Comparison of ENCODE assay signal across 18 cellular contexts in genomic region chr17:37708616-37709212, GRCh38. TPM values are rescaled to one million over a fixed set of nuclear protein-coding genes. Genes with fewer than 3 reads are reported as not detected.
DNase-seq lines count a peak whose midpoint lies in the region; ATAC-seq and TF ChIP-seq lines count a peak whose summit lies in the region.
"Had no signal": no experiment of that assay in that cellular context is flagged by ENCODE, and none has a peak within 500 bp of the region (broad histone marks: within the 10 kb centered on the region; RNA-seq: fewer than 3 reads in every experiment).

No MANE protein-coding gene starts in this region.

- H3K27ac ChIP-seq in BLaER1 (no peak overlapping the region), mesenchymal stem cell (ENCODE audit: low read length, poor library complexity, severe bottlenecking) (peak overlapping the region; percentile 70)
- no peak overlapping the region for H3K27ac ChIP-seq in CD4-positive, alpha-beta T cell (ENCODE audit: low read depth, low read length)
- H3K27ac ChIP-seq: adrenal gland, KMS-11 had no signal

- POLR2A ChIA-PET in CD4-positive, alpha-beta T cell (lab: Charles Lee): no interaction called here

- peaks cover 5% of the 10 kb centered on the region for H3K9me3 Mint-ChIP-seq in chondrocyte (ENCODE audit: low read depth)
- no peaks in the 10 kb centered on the region for H3K9me3 Mint-ChIP-seq in CD4-positive, alpha-beta T cell
- H3K9me3 Mint-ChIP-seq: H9; T-helper 2 cell treated with Interferon-gamma antibody and Interleukin-4, amounts not matched to agents 5 μg/mL and 100 μg/mL, for 36 hours had no signal

- H2BK15ac ChIP-seq in mesenchymal stem cell (ENCODE audit: low read depth, poor library complexity, severe bottlenecking): no peak overlapping the region

- H3K18ac ChIP-seq in mesenchymal stem cell (ENCODE audit: low read depth in 1 of 2, low read length in 2 of 2): no peak overlapping the region

- no peak overlapping the region for H3K4me3 Mint-ChIP-seq in chondrocyte (ENCODE audit: unreplicated experiment)
- no peak overlapping the region for H3K4me3 Mint-ChIP-seq in CD4-positive, alpha-beta T cell
- H3K4me3 Mint-ChIP-seq: H9; T-helper 2 cell treated with Interferon-gamma antibody and Interleukin-4, amounts not matched to agents 5 μg/mL and 100 μg/mL, for 36 hours had no signal

- DNase-seq in HT-29 (ENCODE audit: low spot score): peak; percentile 100
- DNase-seq in chondrocyte (ENCODE audit: low spot score): no peak
- peak; percentile 19 for DNase-seq in mesenchymal stem cell
- no peak for DNase-seq in CD4-positive, alpha-beta T cell
- no peak for DNase-seq in SIG-M5 treated with dmso at 0.1 percent for 504 hours (lab: John Stamatoyannopoulos, UW; ENCODE audit: unreplicated experiment)
- no peak for DNase-seq in left ventricle myocardium superior
- DNase-seq: activated CD8-positive, alpha-beta memory T cell treated with anti-CD3 and anti-CD28 coated beads, Interleukin-2, amount 50 U/mL, for 48 hours; adrenal gland; C1 segment of cervical spinal cord; H9; NCI-H2081 treated with DMSO at 0.1 percent for 48 hours; OCI-M1 had no signal

- no peak overlapping the region for H3K9ac ChIP-seq in BLaER1
- H3K9ac ChIP-seq in mesenchymal stem cell (ENCODE audit: low read length): no peak overlapping the region
- H3K9ac ChIP-seq: KMS-11 had no signal

- no peak overlapping the region for H2AK5ac ChIP-seq in mesenchymal stem cell (ENCODE audit: low read length, severe bottlenecking)

- H3K27me3 Mint-ChIP-seq in chondrocyte (ENCODE audit: low read depth): no peaks in the 10 kb centered on the region
- H3K27me3 Mint-ChIP-seq in CD4-positive, alpha-beta T cell: peaks cover 61% of the 10 kb centered on the region

- H3K4me2 ChIP-seq in BLaER1: peak overlapping the region; percentile 26
- no peak overlapping the region for H3K4me2 ChIP-seq in mesenchymal stem cell (ENCODE audit: low read length, poor library complexity, severe bottlenecking)
- H3K4me2 ChIP-seq: KMS-11, smooth muscle cell had no signal

- H3K27me3 ChIP-seq in BLaER1 (no peaks in the 10 kb centered on the region), mesenchymal stem cell (ENCODE audit: control insufficient read depth in 1 of 2, insufficient read depth in 1 of 2, low read length in 2 of 2) (peaks cover 0 to 88% of the 10 kb centered on the region in 2 experiments)
- H3K27me3 ChIP-seq in CD4-positive, alpha-beta T cell (ENCODE audit: control insufficient read depth, insufficient read depth, low read length): peaks cover 20% of the 10 kb centered on the region

- intact Hi-C loops in CD4-positive, alpha-beta T cell (cut with DNase I, micrococcal nuclease): no loop called here
- intact Hi-C loops in left ventricle myocardium superior (cut with micrococcal nuclease): no loop called here

- peak overlapping the region; percentile 29 for H3K27ac Mint-ChIP-seq in chondrocyte (ENCODE audit: unreplicated experiment)
- no peak overlapping the region for H3K27ac Mint-ChIP-seq in CD4-positive, alpha-beta T cell
- H3K27ac Mint-ChIP-seq: T-helper 2 cell treated with Interferon-gamma antibody and Interleukin-4, amounts not matched to agents 5 μg/mL and 100 μg/mL, for 36 hours had no signal

- no peak overlapping the region for H2AFZ ChIP-seq in mesenchymal stem cell (ENCODE audit: low read depth, low read length)

- TF ChIP-seq CTCF in chondrocyte (IDR thresholded peaks at IDR 0.05): no peak
- TF ChIP-seq CTCF in CD4-positive, alpha-beta T cell (IDR thresholded peaks at IDR 0.05): no peak

- H3K4me1 Mint-ChIP-seq in chondrocyte (ENCODE audit: low read depth): peaks cover 24% of the 10 kb centered on the region
- no peaks in the 10 kb centered on the region for H3K4me1 Mint-ChIP-seq in CD4-positive, alpha-beta T cell (ENCODE audit: low read depth)

- H4K91ac ChIP-seq in mesenchymal stem cell (ENCODE audit: low read length): no peak overlapping the region

- H3K14ac ChIP-seq in mesenchymal stem cell (ENCODE audit: low read length in 2 of 2): no peak overlapping the region

- CTCF ChIA-PET in CD4-positive, alpha-beta T cell (lab: Charles Lee): no interaction called here

- peaks cover 4% of the 10 kb centered on the region for H3K36me3 Mint-ChIP-seq in chondrocyte (ENCODE audit: low read depth)
- no peaks in the 10 kb centered on the region for H3K36me3 Mint-ChIP-seq in CD4-positive, alpha-beta T cell (ENCODE audit: low read depth)

- ATAC-seq in CD4-positive, alpha-beta T cell (ENCODE audit: poor library complexity): no peak
- ATAC-seq in left ventricle myocardium superior (no peak), GM19328 (IDR thresholded peaks at IDR 0.05; ENCODE audit: unreplicated experiment) (no peak)

- H3K79me1 ChIP-seq in mesenchymal stem cell (replicated peaks; ENCODE audit: low read length, poor library complexity, severe bottlenecking): peaks cover 3% of the 10 kb centered on the region

- H2BK5ac ChIP-seq in mesenchymal stem cell (ENCODE audit: low read depth, low read length, poor library complexity, severe bottlenecking): no peak overlapping the region

- H3K4me1 ChIP-seq in BLaER1: peaks cover 32% of the 10 kb centered on the region
- peaks cover 32% of the 10 kb centered on the region for H3K4me1 ChIP-seq in mesenchymal stem cell (ENCODE audit: control insufficient read depth, insufficient read depth, low read depth, low read length)
- H3K4me1 ChIP-seq: adrenal gland had no signal

- H3K36me3 ChIP-seq in BLaER1 (no peaks in the 10 kb centered on the region), mesenchymal stem cell (ENCODE audit: control insufficient read depth in 1 of 2, insufficient read depth in 2 of 2, low read depth in 1 of 2, low read length in 2 of 2) (peaks cover 0 to 56% of the 10 kb centered on the region in 2 experiments)
- H3K36me3 ChIP-seq: adrenal gland had no signal

- H4K8ac ChIP-seq in mesenchymal stem cell (ENCODE audit: low read length): no peak overlapping the region

- no peak overlapping the region for H2BK120ac ChIP-seq in mesenchymal stem cell (ENCODE audit: low read depth, low read length)

- H3K9me3 ChIP-seq in BLaER1 (no peaks in the 10 kb centered on the region), mesenchymal stem cell (ENCODE audit: control insufficient read depth, low read length) (no peaks in the 10 kb centered on the region)
- no peaks in the 10 kb centered on the region for H3K9me3 ChIP-seq in CD4-positive, alpha-beta T cell (ENCODE audit: control insufficient read depth, low read length)
- H3K9me3 ChIP-seq: adrenal gland had no signal

- H2BK12ac ChIP-seq in mesenchymal stem cell (ENCODE audit: low read length in 2 of 2): no peak overlapping the region

- no peak overlapping the region for H3K23ac ChIP-seq in mesenchymal stem cell (ENCODE audit: low read length in 2 of 2)

- H3K4me3 ChIP-seq in BLaER1 (no peak overlapping the region), mesenchymal stem cell (ENCODE audit: insufficient read depth in 1 of 2, low read depth in 1 of 2, low read length in 2 of 2) (no peak overlapping the region)
- H3K4me3 ChIP-seq: adrenal gland, smooth muscle cell had no signal

- no peak overlapping the region for H3K4ac ChIP-seq in mesenchymal stem cell (ENCODE audit: low read depth in 1 of 2, low read length in 2 of 2)

- no peaks in the 10 kb centered on the region for H4K20me1 ChIP-seq in BLaER1

- 62% methylated on average over 7 of the region's 8 CpGs for WGBS in mesenchymal stem cell

RNA-seq across cellular contexts. Expression of gene HNF1B, which starts 36.1 kb away (rescaled TPM):
- total RNA-seq in HT-29 (2014; rRNA removed; shearing (Covaris generic)): 66.0 and 91.4 TPM in 2 replicates
- 3.6 to 10.5 TPM (median 10.1 TPM) in 3 replicates for total RNA-seq in chondrocyte
- polyA plus RNA-seq in mesenchymal stem cell (2013, experiment 1 of 2): 0.03 TPM
- 0.03 TPM for polyA plus RNA-seq in mesenchymal stem cell (2013, experiment 2 of 2)
- total RNA-seq in CD4-positive, alpha-beta T cell: not detected
- total RNA-seq in left ventricle myocardium superior: not detected
- total RNA-seq: H9, smooth muscle cell had no signal
- polyA plus RNA-seq: neural cell, smooth muscle cell had no signal

Comparison
In these comparisons a context has a peak if more than half of its experiments do, and no peak if none do; other contexts are left out.
1. DNase-seq: peak in HT-29 (single experiment) and mesenchymal stem cell (single experiment); none in chondrocyte (single experiment), CD4-positive, alpha-beta T cell (0 of 10), SIG-M5 treated with dmso at 0.1 percent for 504 hours (single experiment) and left ventricle myocardium superior (single experiment).